10 cellular contexts compared by ENCODE assay signal in the genomic region with DNA sequence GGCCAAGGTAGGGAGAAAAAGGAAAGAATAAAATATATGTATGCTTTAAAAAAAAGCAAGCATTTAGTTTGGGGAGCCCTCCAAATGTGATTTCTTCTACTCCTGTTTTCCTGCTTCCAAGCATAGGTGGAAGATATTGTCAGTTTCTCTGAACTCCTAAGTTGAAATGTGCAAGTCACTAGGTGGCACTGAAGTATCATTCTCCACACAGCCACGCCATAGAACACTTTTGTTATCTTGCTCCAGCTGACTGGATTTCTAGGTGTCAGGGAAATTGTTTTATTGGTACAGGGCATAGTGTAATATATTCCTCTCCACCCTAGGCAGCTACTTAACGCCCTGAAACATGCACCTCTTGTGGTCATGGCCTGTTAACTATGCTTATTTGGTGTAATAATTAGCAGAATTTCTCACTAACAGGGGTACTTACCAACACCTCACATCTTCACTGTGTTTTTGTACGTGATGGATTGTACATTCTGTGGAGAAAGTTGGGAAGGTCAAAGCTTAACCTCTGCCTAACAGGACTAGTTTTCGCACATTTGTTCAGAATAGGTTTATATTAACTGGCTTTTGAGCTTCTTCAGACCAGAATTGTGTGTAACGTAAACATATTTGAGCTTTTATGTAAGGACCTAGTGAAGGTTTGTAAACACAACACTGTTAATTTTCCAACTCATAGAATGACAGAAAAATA.
DNase-seq lines count a peak whose midpoint lies in the region; ATAC-seq, FAIRE-seq and TF ChIP-seq lines count a peak whose summit lies in the region.
"Had no signal": no experiment of that assay in that cellular context is flagged by ENCODE, and none has a peak within 500 bp of the region (broad histone marks: within the 10 kb centered on the region; RNA-seq: fewer than 3 reads in every experiment).

No MANE protein-coding gene starts in this region.

- H3K4me1 ChIP-seq in HepG2 (ENCODE audit: insufficient read depth, low read length) (peaks cover 73% of the 10 kb centered on the region), vagina (peaks cover 60% of the 10 kb centered on the region)

- no peak overlapping the region for H3K27ac Mint-ChIP-seq in activated CD4-positive, alpha-beta memory T cell treated with anti-CD3 and anti-CD28 coated beads, Interleukin-2, amount 10 ng/mL, durations not matched to agents 7 days and 5 days
- no peak overlapping the region for H3K27ac Mint-ChIP-seq in activated CD4-positive, alpha-beta memory T cell treated with anti-CD3 and anti-CD28 coated beads for 36 hours
- H3K27ac Mint-ChIP-seq: activated naive CD8-positive, alpha-beta T cell treated with anti-CD3 and anti-CD28 coated beads, Interleukin-2, amount 10 ng/mL, durations not matched to agents 7 days and 5 days; stimulated activated naive CD8-positive, alpha-beta T cell treated with anti-CD3 and anti-CD28 coated beads, Interleukin-15, Interleukin-2, amounts not matched to agents 100 ng/mL and 50 ng/mL, for 24 hours had no signal

- no peak overlapping the region for H3K4me3 Mint-ChIP-seq in activated CD4-positive, alpha-beta memory T cell treated with anti-CD3 and anti-CD28 coated beads, Interleukin-2, amount 10 ng/mL, durations not matched to agents 7 days and 5 days
- no peak overlapping the region for H3K4me3 Mint-ChIP-seq in activated CD4-positive, alpha-beta memory T cell treated with anti-CD3 and anti-CD28 coated beads for 36 hours
- H3K4me3 Mint-ChIP-seq: activated naive CD8-positive, alpha-beta T cell treated with anti-CD3 and anti-CD28 coated beads, Interleukin-2, amount 10 ng/mL, durations not matched to agents 7 days and 5 days; stimulated activated naive CD8-positive, alpha-beta T cell treated with anti-CD3 and anti-CD28 coated beads, Interleukin-15, Interleukin-2, amounts not matched to agents 100 ng/mL and 50 ng/mL, for 24 hours had no signal

- peaks cover 25% of the 10 kb centered on the region for H3K4me1 Mint-ChIP-seq in activated CD4-positive, alpha-beta memory T cell treated with anti-CD3 and anti-CD28 coated beads, Interleukin-2, amount 10 ng/mL, durations not matched to agents 7 days and 5 days
- H3K4me1 Mint-ChIP-seq in activated CD4-positive, alpha-beta memory T cell treated with anti-CD3 and anti-CD28 coated beads for 36 hours (ENCODE audit: low read depth) = peaks cover 32% of the 10 kb centered on the region

- 20% methylated on average over 5 of the region's 5 CpGs for WGBS in HepG2 (ENCODE audit: low lambda C conversion rate)

- no peaks in the 10 kb centered on the region; the same call in 1 of the 2 replicates for H4K20me1 ChIP-seq in HepG2 (ENCODE audit: insufficient read depth, low read length)

- POLR2A ChIA-PET in activated CD4-positive, alpha-beta memory T cell treated with anti-CD3 and anti-CD28 coated beads, Interleukin-2, amount 10 ng/mL, durations not matched to agents 7 days and 5 days (lab: Charles Lee) = no interaction called here
- POLR2A ChIA-PET in activated CD4-positive, alpha-beta memory T cell treated with anti-CD3 and anti-CD28 coated beads for 36 hours (lab: Charles Lee) = no interaction called here
- POLR2A ChIA-PET in HepG2 (lab: Yijun Ruan, JAX) = interaction anchor here (1.1 to 2.3 kb wide), 5 partner anchors 69 to 512 kb away, joined by 3 to 8 read pairs (median 3); partner anchors contain the start of genes FTO and RPGRIP1L

- H3K27ac ChIP-seq in HepG2 (ENCODE audit: extremely low read length, insufficient read depth, low read length) = peak overlapping the region; percentile 5
- H3K27ac ChIP-seq in vagina = peak overlapping the region; percentile 10

- H2AFZ ChIP-seq in HepG2 (ENCODE audit: low read length) = peak overlapping the region; percentile 16

- H3K9me3 ChIP-seq in HepG2 (ENCODE audit: low read length) (no peaks in the 10 kb centered on the region), vagina (no peaks in the 10 kb centered on the region)

- TF ChIP-seq CTCF in HepG2 (CRISPR knock-in tag; IDR thresholded peaks at IDR 0.05) (peak; percentile 92), vagina (IDR thresholded peaks at IDR 0.05) (peak in 2 of 3 experiments; percentile 14 to 28)

- intact Hi-C loops in activated CD4-positive, alpha-beta memory T cell treated with anti-CD3 and anti-CD28 coated beads for 36 hours (cut with micrococcal nuclease) = no loop called here
- intact Hi-C loops in HepG2 (cut with micrococcal nuclease; ENCODE audit: unreplicated experiment) = loop anchor here (1.0 to 10.0 kb wide), 8 partner anchors 119 to 1485 kb away; partner anchors contain the start of gene IRX3
- intact Hi-C loops in vagina (cut with DNase I) = no loop called here

- DNase-seq in activated CD4-positive, alpha-beta memory T cell treated with anti-CD3 and anti-CD28 coated beads, Interleukin-2, amount 10 ng/mL, durations not matched to agents 7 days and 5 days = peak; percentile 19
- no peak for DNase-seq in activated CD4-positive, alpha-beta memory T cell treated with anti-CD3 and anti-CD28 coated beads for 36 hours
- peak; percentile 67 for DNase-seq in NCI-H748 (lab: John Stamatoyannopoulos, UW; ENCODE audit: unreplicated experiment)
- peak; percentile 42 for DNase-seq in cerebellum (ENCODE audit: low spot score)
- DNase-seq in HepG2 (ENCODE audit: low spot score) = peak; percentile 81
- no peak for DNase-seq in vagina (ENCODE audit: extremely low spot score in 2 of 2)
- DNase-seq: activated naive CD8-positive, alpha-beta T cell treated with anti-CD3 and anti-CD28 coated beads, Interleukin-2, amount 10 ng/mL, durations not matched to agents 7 days and 5 days had no signal

- peak overlapping the region; percentile 72 for H3K4me2 ChIP-seq in HepG2 (ENCODE audit: low read depth, low read length)

- BruUV-seq in HepG2 (replicated peaks; lab: Mats Ljungman, UMichigan) = no TSS peak

- peak overlapping the region; percentile 35; the same call in 1 of the 2 replicates for H3K9ac ChIP-seq in HepG2 (ENCODE audit: insufficient read depth, low read depth, low read length)

- FAIRE-seq in HepG2 (lab: Jason Lieb, UNC) = peak; percentile 87

- no peak for TF ChIP-seq EP300 in HepG2 (IDR thresholded peaks at IDR 0.05; ENCODE audit: low read depth in 2 of 2, low read length in 2 of 2)
- no peak for TF ChIP-seq EP300 in HepG2 (CRISPR knock-in tag; IDR thresholded peaks at IDR 0.05; ENCODE audit: borderline replicate concordance)

- peak; percentile 90 for TF ChIP-seq RAD21 in HepG2 (CRISPR knock-in tag; IDR thresholded peaks at IDR 0.05)

- H3K79me2 ChIP-seq in HepG2 (ENCODE audit: insufficient read depth, low read length) = peaks cover 16% of the 10 kb centered on the region

- H3K9me3 Mint-ChIP-seq in activated CD4-positive, alpha-beta memory T cell treated with anti-CD3 and anti-CD28 coated beads, Interleukin-2, amount 10 ng/mL, durations not matched to agents 7 days and 5 days = no peaks in the 10 kb centered on the region
- no peaks in the 10 kb centered on the region for H3K9me3 Mint-ChIP-seq in activated CD4-positive, alpha-beta memory T cell treated with anti-CD3 and anti-CD28 coated beads for 36 hours
- H3K9me3 Mint-ChIP-seq: activated naive CD8-positive, alpha-beta T cell treated with anti-CD3 and anti-CD28 coated beads, Interleukin-2, amount 10 ng/mL, durations not matched to agents 7 days and 5 days; stimulated activated naive CD8-positive, alpha-beta T cell treated with anti-CD3 and anti-CD28 coated beads, Interleukin-15, Interleukin-2, amounts not matched to agents 100 ng/mL and 50 ng/mL, for 24 hours had no signal

- CTCF ChIA-PET in activated CD4-positive, alpha-beta memory T cell treated with anti-CD3 and anti-CD28 coated beads, Interleukin-2, amount 10 ng/mL, durations not matched to agents 7 days and 5 days (lab: Charles Lee) = interaction anchor here (0.7 to 1.8 kb wide), 6 partner anchors 16 to 1248 kb away, joined by 3 to 13 read pairs (median 4); no protein-coding TSS in a partner anchor
- CTCF ChIA-PET in activated CD4-positive, alpha-beta memory T cell treated with anti-CD3 and anti-CD28 coated beads for 36 hours (lab: Charles Lee) = interaction anchor here (1.0 to 1.3 kb wide), 3 partner anchors 30 to 118 kb away, joined by 3 to 4 read pairs (median 3); no protein-coding TSS in a partner anchor
- CTCF ChIA-PET in HepG2 (lab: Yijun Ruan, JAX; ENCODE audit: low intra/inter-chr PET ratio, low total read pairs) = interaction anchor here (0.9 to 1.9 kb wide), 7 partner anchors 30 to 1484 kb away, joined by 3 to 5 read pairs (median 3); no protein-coding TSS in a partner anchor

- ATAC-seq in HG03378 (IDR thresholded peaks at IDR 0.05; ENCODE audit: unreplicated experiment) (peak; percentile 43), HepG2 (peak; percentile 86), HG03280 (IDR thresholded peaks at IDR 0.05; ENCODE audit: unreplicated experiment) (no peak)

- H3K36me3 ChIP-seq in HepG2 (replicated peaks in 1 of 2; ENCODE audit: control insufficient read depth in 1 of 2, insufficient read depth in 2 of 2, low read length in 2 of 2) (no peaks in the 10 kb centered on the region), vagina (no peaks in the 10 kb centered on the region)

- H3K36me3 Mint-ChIP-seq in activated CD4-positive, alpha-beta memory T cell treated with anti-CD3 and anti-CD28 coated beads, Interleukin-2, amount 10 ng/mL, durations not matched to agents 7 days and 5 days (ENCODE audit: low read depth) = no peaks in the 10 kb centered on the region
- no peaks in the 10 kb centered on the region for H3K36me3 Mint-ChIP-seq in activated CD4-positive, alpha-beta memory T cell treated with anti-CD3 and anti-CD28 coated beads for 36 hours

- H3K4me3 ChIP-seq in HepG2 (replicated peaks in 1 of 3; ENCODE audit: insufficient read depth in 1 of 3, low read depth in 2 of 3, low read length in 3 of 3) (peak overlapping the region in 2 of 3 experiments; percentile 12 to 15; a peak in 2 of 6 replicates), vagina (no peak overlapping the region)

- H3K27me3 ChIP-seq in HepG2 (ENCODE audit: control insufficient read depth in 1 of 2, insufficient read depth in 2 of 2, low read length in 2 of 2) (no peaks in the 10 kb centered on the region), vagina (no peaks in the 10 kb centered on the region)

- in situ Hi-C loops in HepG2 (cut with HindIII; ENCODE audit: extremely low pct_ligation_motif_present, low pct_unique_long_range_greater_than_20kb) = loop anchor here (10.0 to 25.0 kb wide), 2 partner anchors 414 to 512 kb away; partner anchors contain the start of gene IRX3

- TF ChIP-seq POLR2A in HepG2 (IDR thresholded peaks at IDR 0.05; ENCODE audit: insufficient read depth in 1 of 2, low read depth in 2 of 2, low read length in 2 of 2) = no peak
- no peak for TF ChIP-seq POLR2A in vagina (IDR thresholded peaks at IDR 0.05)

- no peaks in the 10 kb centered on the region for H3K27me3 Mint-ChIP-seq in activated CD4-positive, alpha-beta memory T cell treated with anti-CD3 and anti-CD28 coated beads, Interleukin-2, amount 10 ng/mL, durations not matched to agents 7 days and 5 days
- H3K27me3 Mint-ChIP-seq in activated CD4-positive, alpha-beta memory T cell treated with anti-CD3 and anti-CD28 coated beads for 36 hours = no peaks in the 10 kb centered on the region
- H3K27me3 Mint-ChIP-seq: activated naive CD8-positive, alpha-beta T cell treated with anti-CD3 and anti-CD28 coated beads, Interleukin-2, amount 10 ng/mL, durations not matched to agents 7 days and 5 days; stimulated activated naive CD8-positive, alpha-beta T cell treated with anti-CD3 and anti-CD28 coated beads, Interleukin-15, Interleukin-2, amounts not matched to agents 100 ng/mL and 50 ng/mL, for 24 hours had no signal

Comparison
In these comparisons a context has a peak if more than half of its experiments do, and no peak if none do; other contexts are left out.
1. DNase-seq: peak in activated CD4-positive, alpha-beta memory T cell treated with anti-CD3 and anti-CD28 coated beads, Interleukin-2, amount 10 ng/mL, durations not matched to agents 7 days and 5 days (single experiment), NCI-H748 (single experiment), cerebellum (single experiment) and HepG2 (single experiment); none in activated CD4-positive, alpha-beta memory T cell treated with anti-CD3 and anti-CD28 coated beads for 36 hours (single experiment) and vagina (0 of 2).
2. H3K4me3 ChIP-seq: peak in HepG2 (2 of 3); none in vagina (0 of 2).